ENCODE assay signal across 9 cellular contexts in genomic region chr2:119126650-119127049, GRCh38. TPM values are rescaled to one million over a fixed set of nuclear protein-coding genes. Genes with fewer than 3 reads are reported as not detected.
DNase-seq lines count a peak whose midpoint lies in the region; ATAC-seq and TF ChIP-seq lines count a peak whose summit lies in the region.
"Had no signal": no experiment of that assay in that cellular context is flagged by ENCODE, and none has a peak within 500 bp of the region (broad histone marks: within the 10 kb centered on the region; RNA-seq: fewer than 3 reads in every experiment).

No MANE protein-coding gene starts in this region.

- H3K4me3 ChIP-seq in Karpas-422 (ENCODE audit: low read length) (no peak overlapping the region), kidney epithelial cell (ENCODE audit: low read depth, low read length) (no peak overlapping the region), tibial artery (no peak overlapping the region)

- ATAC-seq in HG02588 (IDR thresholded peaks at IDR 0.05; ENCODE audit: unreplicated experiment) (no peak), HG03565 (IDR thresholded peaks at IDR 0.05; ENCODE audit: unreplicated experiment) (no peak)

- H3K9me2 ChIP-seq in Karpas-422 (replicated peaks; ENCODE audit: insufficient read depth, low read length), result no peaks in the 10 kb centered on the region

- H3K9ac ChIP-seq in Karpas-422 (ENCODE audit: low read length), result no peak overlapping the region

- DNase-seq in GM03348 (ENCODE audit: low spot score) (peak; percentile 58), Karpas-422 (peak; percentile 72), kidney epithelial cell (ENCODE audit: low read depth) (no peak), tibial artery (no peak), NCI-H2029 treated with DMSO at 0.1 percent for 48 hours (lab: John Stamatoyannopoulos, UW) (no peak)
- peak; percentile 70 for DNase-seq in activated CD8-positive, alpha-beta memory T cell treated with anti-CD3 and anti-CD28 coated beads, Interleukin-2, amount 50 U/mL, for 48 hours

- no peaks in the 10 kb centered on the region for H3K79me2 ChIP-seq in Karpas-422 (ENCODE audit: low read length)

- TF ChIP-seq CTCF in kidney epithelial cell (IDR thresholded peaks at IDR 0.05; ENCODE audit: insufficient read depth, low read length, poor library complexity, severe bottlenecking) (peak; percentile 69), tibial artery (IDR thresholded peaks at IDR 0.05) (peak in 1 of 2 experiments; percentile 8)

- intact Hi-C loops in tibial artery (cut with DNase I; ENCODE audit: low total_unique reads), result no loop called here

- no peaks in the 10 kb centered on the region for H3K36me3 ChIP-seq in Karpas-422 (ENCODE audit: insufficient read depth, low read length)
- no peaks in the 10 kb centered on the region for H3K36me3 ChIP-seq in kidney epithelial cell (ENCODE audit: control insufficient read depth, insufficient read depth, low read length)
- no peaks in the 10 kb centered on the region for H3K36me3 ChIP-seq in tibial artery

- H3K9me3 ChIP-seq in Karpas-422 (ENCODE audit: low read length) (no peaks in the 10 kb centered on the region), tibial artery (no peaks in the 10 kb centered on the region)

- no peak overlapping the region for H3K27ac ChIP-seq in Karpas-422 (ENCODE audit: low read length)
- no peak overlapping the region for H3K27ac ChIP-seq in tibial artery

- peaks cover 3% of the 10 kb centered on the region; the same call in 1 of the 2 replicates for H4K20me1 ChIP-seq in Karpas-422 (ENCODE audit: insufficient read depth, low read depth, low read length)

- H3K4me1 ChIP-seq in Karpas-422 (ENCODE audit: low read length) (no peaks in the 10 kb centered on the region), tibial artery (no peaks in the 10 kb centered on the region)

- no peak overlapping the region for H3K4me2 ChIP-seq in Karpas-422 (ENCODE audit: low read depth, low read length, poor library complexity, severe bottlenecking)

- no peak overlapping the region for H2AFZ ChIP-seq in Karpas-422 (ENCODE audit: low read length)

- H3K27me3 ChIP-seq in Karpas-422 (ENCODE audit: low read length) (no peaks in the 10 kb centered on the region), kidney epithelial cell (ENCODE audit: control insufficient read depth, insufficient read depth, low read length) (peaks cover 33% of the 10 kb centered on the region), tibial artery (peaks cover 0 to 52% of the 10 kb centered on the region in 2 donors)

RNA-seq across cellular contexts. Expression of gene C1QL2, which starts 31.9 kb away (rescaled TPM):
- total RNA-seq in Karpas-422 (2014; rRNA removed; shearing (Covaris generic); ENCODE audit: low replicate concordance), result not detected in 2 replicates
- total RNA-seq in kidney epithelial cell, result not detected in 2 replicates
- total RNA-seq: T-helper 1 cell treated with Interleukin-12 subunit alpha and Interleukin-12 subunit beta and Interleukin-4 antibody, amounts not matched to agents 30 ng/mL and 1 ng/mL, for 36 hours had no signal

Comparison
In these comparisons a context has a peak if more than half of its experiments do, and no peak if none do; other contexts are left out.
1. DNase-seq: peak in GM03348 (single experiment), Karpas-422 (single experiment) and activated CD8-positive, alpha-beta memory T cell treated with anti-CD3 and anti-CD28 coated beads, Interleukin-2, amount 50 U/mL, for 48 hours (single experiment); none in kidney epithelial cell (single experiment), tibial artery (0 of 2) and NCI-H2029 treated with DMSO at 0.1 percent for 48 hours (single experiment).